ENCODE assay signal across 8 cellular contexts in genomic region chr9:81459591-81459990, GRCh38.
"Had no signal": no experiment of that assay in that cellular context is flagged by ENCODE, and none has a peak within 500 bp of the region (broad histone marks: within the 10 kb centered on the region; RNA-seq: fewer than 3 reads in every experiment).

No MANE protein-coding gene starts in this region.

- FAIRE-seq: G401.6, GM12878, GM12891, GM12892, GM18507, GM19239 had no signal

- DNase-seq: GDM1, GF-D8 had no signal
